ENCODE assay signal across 24 cellular contexts in the genomic region with DNA sequence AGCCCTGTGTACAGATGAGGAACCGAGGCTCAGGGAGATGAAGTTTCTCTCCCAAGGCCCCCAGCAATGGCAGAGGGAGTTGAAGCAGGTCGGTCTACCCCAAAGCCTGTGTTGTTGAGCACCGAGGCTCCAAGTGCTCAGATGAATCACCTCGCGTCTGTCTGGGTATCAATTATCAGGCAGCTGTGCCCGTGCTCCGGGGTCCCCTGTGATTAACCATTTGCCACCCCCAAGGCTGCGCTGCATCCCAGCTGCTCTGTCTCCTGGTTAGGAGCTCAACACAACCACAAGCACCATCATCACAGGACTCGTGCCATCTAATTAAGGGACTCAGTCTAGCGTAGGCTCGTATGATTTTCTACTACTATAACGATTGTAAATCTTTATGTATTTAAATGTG. TPM values are rescaled to one million over a fixed set of nuclear protein-coding genes. Genes with fewer than 3 reads are reported as not detected.
"Had no signal": no experiment of that assay in that cellular context is flagged by ENCODE, and none has a peak within 500 bp of the region (broad histone marks: within the 10 kb centered on the region; RNA-seq: fewer than 3 reads in every experiment).

No MANE protein-coding gene starts in this region.

- H3K4me2 ChIP-seq: hepatocyte, neural progenitor cell had no signal

- H3K27me3 Mint-ChIP-seq: type B pancreatic cell had no signal

- H3K4me1 Mint-ChIP-seq: naive thymus-derived CD8-positive, alpha-beta T cell had no signal

- H3K9me3 ChIP-seq: ovary, right atrium auricular region, sigmoid colon, stomach had no signal

- H3K9me3 Mint-ChIP-seq: endodermal cell; naive thymus-derived CD8-positive, alpha-beta T cell; neural progenitor cell; type B pancreatic cell had no signal

- ATAC-seq: foreskin keratinocyte; naive thymus-derived CD8-positive, alpha-beta T cell had no signal

- H3K36me3 ChIP-seq: neural progenitor cell, ovary, right atrium auricular region, sigmoid colon had no signal

- H3K27me3 ChIP-seq: foreskin keratinocyte, hepatocyte, neural progenitor cell, ovary, right atrium auricular region, sigmoid colon, stomach had no signal

- H3K27ac ChIP-seq: coronary artery, foreskin keratinocyte, neural progenitor cell, ovary, right atrium auricular region, sigmoid colon, stomach had no signal

- H3K4me3 ChIP-seq: coronary artery, hepatocyte, neural progenitor cell, ovary, right atrium auricular region, sigmoid colon, stomach had no signal

- H3K4me1 ChIP-seq: foreskin keratinocyte, right atrium auricular region, sigmoid colon had no signal

- DNase-seq: effector CD4-positive, alpha-beta T cell; endodermal cell; erythroblast; foreskin keratinocyte; head of caudate nucleus; kidney glomerular epithelial cell; mesendoderm; naive thymus-derived CD8-positive, alpha-beta T cell; nucleus accumbens; ovary; sigmoid colon; small intestine; stimulated activated CD4-positive, alpha-beta T cell treated with anti-CD3 and anti-CD28 coated beads, Interleukin-12 subunit alpha, Interleukin-12 subunit beta, amount 100 ng/mL, for 4 hours; stimulated activated naive CD4-positive, alpha-beta T cell; stomach; substantia nigra had no signal

- H2AFZ ChIP-seq: hepatocyte, neural progenitor cell had no signal

- FAIRE-seq: endothelial cell of umbilical vein, small intestine, urothelium cell line had no signal

- H3K27ac Mint-ChIP-seq: endodermal cell; naive thymus-derived CD8-positive, alpha-beta T cell; neural progenitor cell; type B pancreatic cell had no signal

- H3K36me3 Mint-ChIP-seq: naive thymus-derived CD8-positive, alpha-beta T cell had no signal

- H3K4me3 Mint-ChIP-seq: endodermal cell; naive thymus-derived CD8-positive, alpha-beta T cell; neural progenitor cell; type B pancreatic cell had no signal

- H3K79me2 ChIP-seq: hepatocyte had no signal

- H3K9ac ChIP-seq: neural progenitor cell had no signal

RNA-seq across cellular contexts. Expression of a gene that starts 27.1 kb away (rescaled TPM):
- total RNA-seq: mononuclear cell; naive thymus-derived CD8-positive, alpha-beta T cell had no signal
- polyA plus RNA-seq: naive thymus-derived CD8-positive, alpha-beta T cell had no signal
